In the genomic region with DNA sequence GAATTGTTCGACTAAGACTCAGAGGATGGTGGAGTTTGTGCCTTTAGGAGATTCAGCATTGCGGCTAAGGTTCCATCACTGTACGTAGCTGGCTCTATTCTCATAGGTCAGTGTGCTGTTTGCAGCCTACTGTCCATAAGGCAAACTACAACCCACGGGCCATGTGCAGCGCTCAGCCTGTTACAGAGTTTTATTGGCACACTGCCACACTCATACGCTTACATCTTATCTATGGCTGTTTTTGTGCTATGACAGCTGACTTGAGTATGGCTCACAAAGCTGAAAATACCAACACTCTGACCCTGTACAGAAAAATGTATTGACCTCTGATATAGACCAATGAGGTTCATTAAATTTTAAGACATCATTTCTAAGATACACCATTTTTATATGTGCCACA, we compare ENCODE assay signal across 1 cellular context.
TF ChIP-seq lines count a peak whose summit lies in the region.

No MANE protein-coding gene starts in this region.

TF ChIP-seq in GM12878, 131 proteins besides CTCF, POLR2A, EP300 and RAD21:
- TF ChIP-seq NR2C2 (IDR thresholded peaks at IDR 0.05; ENCODE audit: borderline replicate concordance, control insufficient read depth, insufficient read length, low read depth), result no peak
- TF ChIP-seq YY1 (IDR thresholded peaks at IDR 0.05; ENCODE audit: low read depth, low read length), result no peak
- TF ChIP-seq SUPT20H (IDR thresholded peaks at IDR 0.05; ENCODE audit: borderline replicate concordance, control insufficient read depth, low read depth, low read length), result no peak
- TF ChIP-seq POLR2AphosphoS2 (IDR thresholded peaks at IDR 0.05; ENCODE audit: low read depth, low read length), result no peak
- TF ChIP-seq TBL1XR1 (IDR thresholded peaks at IDR 0.05; ENCODE audit: low read depth, low read length), result no peak
- TF ChIP-seq BCLAF1 (IDR thresholded peaks at IDR 0.05), result no peak
- no peak for TF ChIP-seq ZNF24 (IDR thresholded peaks at IDR 0.05)
- TF ChIP-seq WRNIP1 (IDR thresholded peaks at IDR 0.05; ENCODE audit: borderline replicate concordance, low read depth, low read length), result no peak
- TF ChIP-seq CBX5 (IDR thresholded peaks at IDR 0.05; ENCODE audit: low read depth), result no peak
- TF ChIP-seq TCF3 (IDR thresholded peaks at IDR 0.05; ENCODE audit: borderline replicate concordance, insufficient read depth, low read depth, low read length), result no peak
- TF ChIP-seq E2F4 (IDR thresholded peaks at IDR 0.05; ENCODE audit: low read depth, low read length), result no peak
- TF ChIP-seq ZNF687 (IDR thresholded peaks at IDR 0.05), result no peak
- TF ChIP-seq MXI1 (IDR thresholded peaks at IDR 0.05; ENCODE audit: low read depth, low read length), result no peak
- no peak for TF ChIP-seq STAT1 (conservative IDR thresholded peaks at IDR 0.05)
- no peak for TF ChIP-seq RCOR1 (conservative IDR thresholded peaks at IDR 0.05; ENCODE audit: low read depth, low read length)
- TF ChIP-seq GATAD2B (conservative IDR thresholded peaks at IDR 0.05; ENCODE audit: low read depth), result no peak
- no peak for TF ChIP-seq SP1 (IDR thresholded peaks at IDR 0.05; ENCODE audit: low read depth, low read length)
- TF ChIP-seq NRF1 (conservative IDR thresholded peaks at IDR 0.05; ENCODE audit: low read depth, low read length), result no peak
- TF ChIP-seq IRF3 (IDR thresholded peaks at IDR 0.05), result no peak
